ENCODE assay signal across 9 cellular contexts in genomic region chr17:74213897-74214386, GRCh38. TPM values are rescaled to one million over a fixed set of nuclear protein-coding genes. Genes with fewer than 3 reads are reported as not detected.
DNase-seq lines count a peak whose midpoint lies in the region; ATAC-seq, FAIRE-seq and TF ChIP-seq lines count a peak whose summit lies in the region.
"Had no signal": no experiment of that assay in that cellular context is flagged by ENCODE, and none has a peak within 500 bp of the region (broad histone marks: within the 10 kb centered on the region; RNA-seq: fewer than 3 reads in every experiment).

No MANE protein-coding gene starts in this region.

- H3K4me1 Mint-ChIP-seq in activated T-helper 2 cell treated with anti-CD3 and anti-CD28 coated beads, Interferon-gamma antibody, Interleukin-2, Interleukin-4, amounts not matched to agents 10 μg/mL and 5 μg/mL and 100 μg/mL, durations not matched to agents 14 hours and 24 hours and 36 hours (ENCODE audit: low read depth), result peaks cover 41% of the 10 kb centered on the region
- H3K4me1 Mint-ChIP-seq in stimulated activated memory B cell treated with anti-CD40 and anti-IgM and Interleukin-4, amounts not matched to agents 10 μg/mL and 1 μg/mL and 100 μg/mL, for 72 hours, result peaks cover 69% of the 10 kb centered on the region

- H3K27ac ChIP-seq in A549, result peak overlapping the region; percentile 22 to 76; a peak in 5 of 6 replicates
- H3K27ac ChIP-seq in HCT116 (ENCODE audit: low read depth, low read length), result no peak overlapping the region; the same call in 1 of the 2 replicates
- H3K27ac ChIP-seq in iPS DF 6.9 (ENCODE audit: low read length), result no peak overlapping the region

- peaks cover 55% of the 10 kb centered on the region for H3K36me3 Mint-ChIP-seq in activated T-helper 2 cell treated with anti-CD3 and anti-CD28 coated beads, Interferon-gamma antibody, Interleukin-2, Interleukin-4, amounts not matched to agents 10 μg/mL and 5 μg/mL and 100 μg/mL, durations not matched to agents 14 hours and 24 hours and 36 hours (ENCODE audit: low read depth)
- peaks cover 22% of the 10 kb centered on the region for H3K36me3 Mint-ChIP-seq in stimulated activated memory B cell treated with anti-CD40 and anti-IgM and Interleukin-4, amounts not matched to agents 10 μg/mL and 1 μg/mL and 100 μg/mL, for 72 hours

- no TSS peak for BruUV-seq in HCT116 (replicated peaks; lab: Mats Ljungman, UMichigan)

- no peaks in the 10 kb centered on the region for H3K27me3 Mint-ChIP-seq in activated T-helper 2 cell treated with anti-CD3 and anti-CD28 coated beads, Interferon-gamma antibody, Interleukin-2, Interleukin-4, amounts not matched to agents 10 μg/mL and 5 μg/mL and 100 μg/mL, durations not matched to agents 14 hours and 24 hours and 36 hours (ENCODE audit: low read depth)
- no peaks in the 10 kb centered on the region for H3K27me3 Mint-ChIP-seq in stimulated activated memory B cell treated with anti-CD40 and anti-IgM and Interleukin-4, amounts not matched to agents 10 μg/mL and 1 μg/mL and 100 μg/mL, for 72 hours

- peaks cover 10 to 13% of the 10 kb centered on the region in 2 experiments; a peak in 3 of 4 replicates for H3K36me3 ChIP-seq in HCT116 (ENCODE audit: control insufficient read depth in 1 of 2, insufficient read depth in 2 of 2, low read length in 2 of 2)
- peaks cover 9% of the 10 kb centered on the region; the same call in 1 of the 2 replicates for H3K36me3 ChIP-seq in iPS DF 6.9 (ENCODE audit: control insufficient read depth, insufficient read depth, low read length)

- H3K4me1 ChIP-seq in A549 (peaks cover 22% of the 10 kb centered on the region; the same call in 2 of the 3 replicates), HCT116 (ENCODE audit: control insufficient read depth in 1 of 2, insufficient read depth in 2 of 2, low read length in 2 of 2) (peaks cover 25 to 53% of the 10 kb centered on the region in 2 experiments), iPS DF 6.9 (ENCODE audit: control insufficient read depth, insufficient read depth, low read length) (peaks cover 13% of the 10 kb centered on the region)

- RAD21 ChIA-PET in HCT116 (lab: Charles Lee; ENCODE audit: low non-redundant PET in 1 of 2, low total read pairs in 2 of 2, uncharacterized antibody in 2 of 2, unreplicated experiment in 2 of 2), result no interaction called here

- H3K27ac Mint-ChIP-seq in activated T-helper 2 cell treated with anti-CD3 and anti-CD28 coated beads, Interferon-gamma antibody, Interleukin-2, Interleukin-4, amounts not matched to agents 10 μg/mL and 5 μg/mL and 100 μg/mL, durations not matched to agents 14 hours and 24 hours and 36 hours, result no peak overlapping the region
- H3K27ac Mint-ChIP-seq in stimulated activated memory B cell treated with anti-CD40 and anti-IgM and Interleukin-4, amounts not matched to agents 10 μg/mL and 1 μg/mL and 100 μg/mL, for 72 hours, result peak overlapping the region; percentile 69

- FAIRE-seq in A549 (lab: Jason Lieb, UNC), result no peak
- FAIRE-seq: endometrium had no signal

- CTCF ChIA-PET in A549 (lab: Yijun Ruan, JAX), result interaction anchor here (1.4 to 8.6 kb wide), 5 partner anchors 10 to 165 kb away, joined by 4 to 62 read pairs (median 13); partner anchors contain the start of genes BTBD17 and RPL38
- CTCF ChIA-PET in HCT116 (lab: Charles Lee), result interaction anchor here (1.2 to 3.4 kb wide), 3 partner anchors 10 to 165 kb away, joined by 3 to 25 read pairs (median 8); partner anchors contain the start of gene RPL38

- TF ChIP-seq EP300 in A549 (IDR thresholded peaks at IDR 0.05), result no peak

- H3K4me2 ChIP-seq in A549 (peak overlapping the region; percentile 71), HCT116 (ENCODE audit: low read length) (peak overlapping the region; percentile 97)

- H3K4me3 ChIP-seq in A549 (peak overlapping the region; percentile 32), HCT116 (replicated peaks in 1 of 2; ENCODE audit: low read depth in 1 of 2, low read length in 2 of 2) (peak overlapping the region; percentile 75 to 77), iPS DF 6.9 (ENCODE audit: low read length) (peak overlapping the region; percentile 69; the same call in 1 of the 2 replicates)

- POLR2A ChIA-PET in A549 (lab: Yijun Ruan, JAX), result interaction anchor here (1.0 to 1.2 kb wide), 3 partner anchors 9 to 11 kb away, joined by 3 to 5 read pairs (median 3); no protein-coding TSS in a partner anchor
- POLR2A ChIA-PET in HCT116 (lab: Charles Lee), result interaction anchor here (1.4 to 1.6 kb wide), 2 partner anchors 8 to 10 kb away, joined by 8 to 16 read pairs; partner anchors contain the start of gene RPL38

- intact Hi-C loops in HCT116 (cut with micrococcal nuclease), result loop anchor here (5.0 kb wide), 3 partner anchors 138 to 318 kb away; partner anchors contain the start of gene CD300LB
- intact Hi-C loops in activated T-helper 2 cell treated with anti-CD3 and anti-CD28 coated beads, Interferon-gamma antibody, Interleukin-2, Interleukin-4, amounts not matched to agents 10 μg/mL and 5 μg/mL and 100 μg/mL, durations not matched to agents 14 hours and 24 hours and 36 hours (cut with micrococcal nuclease), result loop anchor here (2.0 kb wide), 1 partner anchor 83 kb away; no protein-coding TSS in a partner anchor

- DNase-seq in A549 (ENCODE audit: low read depth in 1 of 2, low spot score in 1 of 2) (no peak), HCT116 (ENCODE audit: low read depth, low spot score) (no peak), iPS DF 6.9 (ENCODE audit: low read depth, low spot score) (no peak), SHP77 treated with DMSO at 0.1 percent for 48 hours (lab: John Stamatoyannopoulos, UW) (no peak), iPS-NIHi7 (ENCODE audit: extremely low spot score) (no peak)
- DNase-seq in activated T-helper 2 cell treated with anti-CD3 and anti-CD28 coated beads, Interferon-gamma antibody, Interleukin-2, Interleukin-4, amounts not matched to agents 10 μg/mL and 5 μg/mL and 100 μg/mL, durations not matched to agents 14 hours and 24 hours and 36 hours (ENCODE audit: low spot score), result no peak

- no peaks in the 10 kb centered on the region for H3K9me2 ChIP-seq in HCT116 (ENCODE audit: insufficient read depth)

- peaks cover 11% of the 10 kb centered on the region for H3K79me2 ChIP-seq in HCT116 (ENCODE audit: insufficient read depth, low read length)

- TF ChIP-seq RAD21 in A549 (conservative IDR thresholded peaks at IDR 0.05 in 1 of 2, IDR thresholded peaks at IDR 0.05 in 1 of 2) (no peak), HCT116 (IDR thresholded peaks at IDR 0.05; ENCODE audit: low read depth) (no peak)

- peaks cover 17% of the 10 kb centered on the region; the same call in 1 of the 2 replicates for H4K20me1 ChIP-seq in HCT116 (ENCODE audit: insufficient read depth)

- no peaks in the 10 kb centered on the region for H3K9me3 Mint-ChIP-seq in activated T-helper 2 cell treated with anti-CD3 and anti-CD28 coated beads, Interferon-gamma antibody, Interleukin-2, Interleukin-4, amounts not matched to agents 10 μg/mL and 5 μg/mL and 100 μg/mL, durations not matched to agents 14 hours and 24 hours and 36 hours
- H3K9me3 Mint-ChIP-seq in stimulated activated memory B cell treated with anti-CD40 and anti-IgM and Interleukin-4, amounts not matched to agents 10 μg/mL and 1 μg/mL and 100 μg/mL, for 72 hours, result no peaks in the 10 kb centered on the region

- WGBS in A549 (ENCODE audit: missing lambda C conversion rate), result 79% methylated on average over 22 of the region's 30 CpGs
- WGBS in iPS DF 6.9 (ENCODE audit: insufficient coverage, insufficient read length), result no CpG with 5 or more reads among the region's 30 CpGs

- no peaks in the 10 kb centered on the region for H3K27me3 ChIP-seq in HCT116 (ENCODE audit: insufficient read depth, low read length)
- H3K27me3 ChIP-seq in iPS DF 6.9 (ENCODE audit: control insufficient read depth, insufficient read depth, low read length), result peaks cover 2% of the 10 kb centered on the region; the same call in 1 of the 2 replicates

- ATAC-seq in A549 (no peak), HCT116 (no peak), GM19467 (IDR thresholded peaks at IDR 0.05; ENCODE audit: unreplicated experiment) (no peak)
- no peak for ATAC-seq in stimulated activated memory B cell treated with anti-CD40 and anti-IgM and Interleukin-4, amounts not matched to agents 10 μg/mL and 1 μg/mL and 100 μg/mL, for 72 hours

- H3K9me3 ChIP-seq in A549, result no peaks in the 10 kb centered on the region
- no peaks in the 10 kb centered on the region for H3K9me3 ChIP-seq in HCT116 (ENCODE audit: control insufficient read depth in 1 of 2, insufficient read depth in 1 of 2, low read depth in 1 of 2, low read length in 2 of 2)
- H3K9me3 ChIP-seq in iPS DF 6.9 (ENCODE audit: control insufficient read depth, insufficient read depth, low read length), result no peaks in the 10 kb centered on the region

- no peak for TF ChIP-seq CTCF in A549 (IDR thresholded peaks at IDR 0.05)
- TF ChIP-seq CTCF in HCT116 (IDR thresholded peaks at IDR 0.05 in 2 of 3, conservative IDR thresholded peaks at IDR 0.05 in 1 of 3; ENCODE audit: borderline replicate concordance in 1 of 3, insufficient read depth in 1 of 3, low read depth in 2 of 3, low read length in 2 of 3), result no peak

- peak overlapping the region; percentile 72 for H3K9ac ChIP-seq in HCT116 (ENCODE audit: low read length)

- H2AFZ ChIP-seq in HCT116 (ENCODE audit: low read depth, low read length, poor library complexity, severe bottlenecking), result no peak overlapping the region

- peak overlapping the region; percentile 86 for H3K4me3 Mint-ChIP-seq in activated T-helper 2 cell treated with anti-CD3 and anti-CD28 coated beads, Interferon-gamma antibody, Interleukin-2, Interleukin-4, amounts not matched to agents 10 μg/mL and 5 μg/mL and 100 μg/mL, durations not matched to agents 14 hours and 24 hours and 36 hours (ENCODE audit: low read depth)
- peak overlapping the region; percentile 78 for H3K4me3 Mint-ChIP-seq in stimulated activated memory B cell treated with anti-CD40 and anti-IgM and Interleukin-4, amounts not matched to agents 10 μg/mL and 1 μg/mL and 100 μg/mL, for 72 hours

- no peak for TF ChIP-seq POLR2A in A549 (IDR thresholded peaks at IDR 0.05; ENCODE audit: low read length)
- no peak for TF ChIP-seq POLR2A in HCT116 (IDR thresholded peaks at IDR 0.05; ENCODE audit: borderline replicate concordance, extremely low read depth, insufficient read depth, insufficient read length)

RNA-seq across cellular contexts. Expression of gene TTYH2, which starts 0.6 kb away (rescaled TPM):
- polyA plus RNA-seq in A549 (2011; rRNA removed) (1.4 and 1.5 TPM in 2 replicates), A549 (2017; fragmentation: RNase III; extraction: RNeasy Plus Mini Kit Qiagen cat#74134 plus additional on column Dnase treatment) (1.1 to 1.7 TPM (median 1.7 TPM) in 3 replicates)
- polyA plus RNA-seq in A549 (2012; cell fraction: cytosol; rRNA removed), result 2.9 and 3.1 TPM in 2 replicates
- polyA plus RNA-seq in A549 (2012; cell fraction: nucleus; rRNA removed), result 5.4 and 10.0 TPM in 2 replicates
- polyA minus RNA-seq in A549 (2011; rRNA and poly(A)+ RNA removed), result 2.1 and 2.6 TPM in 2 replicates
- 10.8 TPM for total RNA-seq in HCT116 (2021; ENCODE audit: unreplicated experiment)
- polyA plus RNA-seq in HCT116 (2012), result 7.9 and 8.2 TPM in 2 replicates
- total RNA-seq in activated T-helper 2 cell treated with anti-CD3 and anti-CD28 coated beads, Interferon-gamma antibody, Interleukin-2, Interleukin-4, amounts not matched to agents 10 μg/mL and 5 μg/mL and 100 μg/mL, durations not matched to agents 14 hours and 24 hours and 36 hours, result 17.0 and 19.6 TPM in 2 replicates

RNA-seq across cellular contexts. Expression of gene RPL38, which starts 10.5 kb away (rescaled TPM):
- 2,364 and 3,205 TPM in 2 replicates for polyA plus RNA-seq in A549 (2011; rRNA removed)
- polyA plus RNA-seq in A549 (2012; cell fraction: cytosol; rRNA removed), result 2,658 and 3,508 TPM in 2 replicates
- polyA plus RNA-seq in A549 (2012; cell fraction: nucleus; rRNA removed), result 312 and 396 TPM in 2 replicates
- 4,033 to 4,354 TPM (median 4,133 TPM) in 3 replicates for polyA plus RNA-seq in A549 (2017; fragmentation: RNase III; extraction: RNeasy Plus Mini Kit Qiagen cat#74134 plus additional on column Dnase treatment)
- polyA minus RNA-seq in A549 (2011; rRNA and poly(A)+ RNA removed), result 560 and 829 TPM in 2 replicates
- total RNA-seq in HCT116 (2021; ENCODE audit: unreplicated experiment), result 1,628 TPM
- polyA plus RNA-seq in HCT116 (2012), result 6,393 and 7,467 TPM in 2 replicates
- 1,248 and 1,338 TPM in 2 replicates for total RNA-seq in activated T-helper 2 cell treated with anti-CD3 and anti-CD28 coated beads, Interferon-gamma antibody, Interleukin-2, Interleukin-4, amounts not matched to agents 10 μg/mL and 5 μg/mL and 100 μg/mL, durations not matched to agents 14 hours and 24 hours and 36 hours

Comparison
In these comparisons a context has a peak if more than half of its experiments do, and no peak if none do; other contexts are left out.
1. H3K27ac ChIP-seq: peak in A549 (2 of 2); none in HCT116 (single experiment) and iPS DF 6.9 (single experiment).
2. Peak in every context shown above with its lines, with median percentiles within 50 percentile points of each other: H3K4me3 ChIP-seq.